ENCODE assay signal across 21 cellular contexts in genomic region chr15:45831787-45832186, GRCh38.
DNase-seq lines count a peak whose midpoint lies in the region; ATAC-seq, FAIRE-seq and TF ChIP-seq lines count a peak whose summit lies in the region.
"Had no signal": no experiment of that assay in that cellular context is flagged by ENCODE, and none has a peak within 500 bp of the region (broad histone marks: within the 10 kb centered on the region; RNA-seq: fewer than 3 reads in every experiment).

No MANE protein-coding gene starts in this region.

- TF ChIP-seq CTCF in K562 (IDR thresholded peaks at IDR 0.05 in 2 of 3, conservative IDR thresholded peaks at IDR 0.05 in 1 of 3; ENCODE audit: insufficient read depth in 2 of 3, low read depth in 1 of 3, low read length in 3 of 3), result no peak
- no peak for TF ChIP-seq CTCF in foreskin fibroblast (IDR thresholded peaks at IDR 0.05; ENCODE audit: low read depth, low read length)

- no peaks in the 10 kb centered on the region for H3K4me1 ChIP-seq in K562 (replicated peaks in 1 of 2; ENCODE audit: control insufficient read depth in 2 of 2, insufficient read depth in 2 of 2, low read length in 2 of 2)
- H3K4me1 ChIP-seq: BLaER1, Caco-2 had no signal

- no peaks in the 10 kb centered on the region for H4K20me1 ChIP-seq in K562 (replicated peaks; ENCODE audit: control insufficient read depth, insufficient read depth, low read length)
- H4K20me1 ChIP-seq: BLaER1 had no signal

- no peaks in the 10 kb centered on the region for H3K9me1 ChIP-seq in K562 (ENCODE audit: control insufficient read depth, insufficient read depth, low read length)

- no peak for TF ChIP-seq EP300 in K562 (IDR thresholded peaks at IDR 0.05; ENCODE audit: low read length)

- 0% methylated on average over 6 of the region's 6 CpGs for WGBS in K562 (ENCODE audit: insufficient coverage, low coverage, missing lambda C conversion rate)

- TF ChIP-seq POLR2A in K562 (conservative IDR thresholded peaks at IDR 0.05), result no peak

- no peak overlapping the region for H3K9ac ChIP-seq in K562 (ENCODE audit: insufficient read depth in 1 of 2, low read depth in 2 of 2, low read length in 2 of 2)
- H3K9ac ChIP-seq: BLaER1 had no signal

- no peaks in the 10 kb centered on the region for H3K36me3 ChIP-seq in K562 (ENCODE audit: control insufficient read depth, insufficient read depth, low read length)
- H3K36me3 ChIP-seq: BLaER1 had no signal

- intact Hi-C loops in K562 (cut with micrococcal nuclease), result no loop called here
- intact Hi-C loops in left colon (cut with DNase I, micrococcal nuclease), result no loop called here

- H3K4me3 ChIP-seq in K562, result no peak overlapping the region
- H3K4me3 ChIP-seq in foreskin fibroblast (ENCODE audit: low read depth in 1 of 2, low read length in 2 of 2), result no peak overlapping the region
- H3K4me3 ChIP-seq: BLaER1, GM23338 had no signal

- H3K27ac ChIP-seq in K562 (ENCODE audit: extremely low read depth, low read depth, low read length), result no peak overlapping the region
- H3K27ac ChIP-seq: 22Rv1, BLaER1, C4-2B had no signal

- in situ Hi-C loops in K562 (cut with MboI), result no loop called here

- no peak for TF ChIP-seq RAD21 in K562 (CRISPR knock-in tag; conservative IDR thresholded peaks at IDR 0.05 in 1 of 2, IDR thresholded peaks at IDR 0.05 in 1 of 2)

- POLR2A ChIA-PET in K562 (lab: Yijun Ruan, JAX), result no interaction called here

- H3K4me2 ChIP-seq in K562 (ENCODE audit: insufficient read depth, low read length), result no peak overlapping the region
- H3K4me2 ChIP-seq: BLaER1, GM23338 had no signal

- H2AFZ ChIP-seq in K562 (ENCODE audit: low read depth, low read length), result no peak overlapping the region
- H2AFZ ChIP-seq: GM23338 had no signal

- H3K9me3 ChIP-seq in K562 (replicated peaks; ENCODE audit: control insufficient read depth, insufficient read depth, low read depth, low read length), result no peaks in the 10 kb centered on the region
- H3K9me3 ChIP-seq: Caco-2 had no signal

- H3K27me3 ChIP-seq in K562 (ENCODE audit: control insufficient read depth in 2 of 2, insufficient read depth in 2 of 2, low read length in 2 of 2), result no peaks in the 10 kb centered on the region
- H3K27me3 ChIP-seq: BLaER1 had no signal

- ATAC-seq in K562 (no peak), left colon (peak; percentile 44)
- ATAC-seq: CD8-positive, alpha-beta T cell; GM23338; HCT116 had no signal

- CTCF ChIA-PET in K562 (lab: Yijun Ruan, JAX; ENCODE audit: low intra/inter-chr PET ratio), result no interaction called here

- DNase-seq in DMS53 (lab: John Stamatoyannopoulos, UW), result peak; percentile 49
- no peak for DNase-seq in DMS53 treated with DMSO at 0.1 percent for 48 hours (lab: John Stamatoyannopoulos, UW; ENCODE audit: unreplicated experiment)
- peak; percentile 2 for DNase-seq in Daoy (ENCODE audit: low read depth)
- DNase-seq in K562 (ENCODE audit: extremely low read depth in 1 of 4, low spot score in 3 of 4), result no peak
- DNase-seq in left colon, result no peak
- DNase-seq in foreskin fibroblast, result no peak
- no peak for DNase-seq in DMS 273 (lab: John Stamatoyannopoulos, UW; ENCODE audit: unreplicated experiment)
- DNase-seq: Caco-2; CD4-positive, CD25-positive, alpha-beta regulatory T cell; CD8-positive, alpha-beta T cell; DMS79; GF-D8; H9 had no signal

- no peaks in the 10 kb centered on the region for H3K79me2 ChIP-seq in K562 (ENCODE audit: control insufficient read depth, insufficient read depth, low read length)

- no peak for FAIRE-seq in K562 (lab: Jason Lieb, UNC)
- FAIRE-seq: A204.1, GM12891, GM18507 had no signal

- no TSS peak for BruUV-seq in K562 (replicated peaks; lab: Mats Ljungman, UMichigan)

TF ChIP-seq in K562, 482 proteins besides CTCF, POLR2A, EP300 and RAD21:
- peak; percentile 65 for TF ChIP-seq NFIC (IDR thresholded peaks at IDR 0.05)
- TF ChIP-seq GTF2F1 (IDR thresholded peaks at IDR 0.05; ENCODE audit: low read depth, low read length), result no peak
- TF ChIP-seq NFIX (CRISPR knock-in tag; IDR thresholded peaks at IDR 0.05; ENCODE audit: low read depth), result 0 out of 2 replicates have a peak, but pooled peaks have one; percentile 42
- TF ChIP-seq NR2C1 (IDR thresholded peaks at IDR 0.05), result no peak
- no peak for TF ChIP-seq NR2C1 (tag; IDR thresholded peaks at IDR 0.05)
TF ChIP-seq in K562: peak in this region for 2.

Comparison
In these comparisons a context has a peak if more than half of its experiments do, and no peak if none do; other contexts are left out.
1. DNase-seq: peak in DMS53 (single experiment) and Daoy (single experiment); none in DMS53 treated with DMSO at 0.1 percent for 48 hours (single experiment), K562 (0 of 4), left colon (0 of 2), foreskin fibroblast (0 of 2) and DMS 273 (single experiment).